Comparison of ENCODE assay signal across 11 cellular contexts in genomic region chr17:67481808-67482207, GRCh38.
DNase-seq lines count a peak whose midpoint lies in the region; ATAC-seq and TF ChIP-seq lines count a peak whose summit lies in the region.
"Had no signal": no experiment of that assay in that cellular context is flagged by ENCODE, and none has a peak within 500 bp of the region (broad histone marks: within the 10 kb centered on the region; RNA-seq: fewer than 3 reads in every experiment).

No MANE protein-coding gene starts in this region.

- no peaks in the 10 kb centered on the region for H3K36me3 Mint-ChIP-seq in dendritic cell treated with granulocyte-macrophage colony-stimulating factor and Interleukin-4, amounts not matched to agents 40 ng/mL and 50 ng/mL, for 4 days (ENCODE audit: low read depth)
- no peaks in the 10 kb centered on the region for H3K36me3 Mint-ChIP-seq in osteocyte (ENCODE audit: unreplicated experiment)

- no peak overlapping the region for H3K4me3 Mint-ChIP-seq in dendritic cell treated with granulocyte-macrophage colony-stimulating factor and Interleukin-4, amounts not matched to agents 40 ng/mL and 50 ng/mL, for 4 days
- peak overlapping the region; percentile 12 for H3K4me3 Mint-ChIP-seq in osteocyte (ENCODE audit: unreplicated experiment)

- intact Hi-C loops in dendritic cell treated with granulocyte-macrophage colony-stimulating factor and Interleukin-4, amounts not matched to agents 40 ng/mL and 50 ng/mL, for 4 days (cut with micrococcal nuclease) = no loop called here
- intact Hi-C loops in Right ventricle myocardium superior (cut with DNase I) = loop anchor here (10.0 kb wide), 1 partner anchor 123 kb away; no protein-coding TSS in a partner anchor

- peaks cover 32% of the 10 kb centered on the region for H3K4me1 Mint-ChIP-seq in dendritic cell treated with granulocyte-macrophage colony-stimulating factor and Interleukin-4, amounts not matched to agents 40 ng/mL and 50 ng/mL, for 4 days (ENCODE audit: low read depth)
- peaks cover 41% of the 10 kb centered on the region for H3K4me1 Mint-ChIP-seq in osteocyte (ENCODE audit: unreplicated experiment)

- no peaks in the 10 kb centered on the region for H3K9me3 Mint-ChIP-seq in dendritic cell treated with granulocyte-macrophage colony-stimulating factor and Interleukin-4, amounts not matched to agents 40 ng/mL and 50 ng/mL, for 4 days
- H3K9me3 Mint-ChIP-seq in osteocyte (ENCODE audit: unreplicated experiment) = no peaks in the 10 kb centered on the region

- no peaks in the 10 kb centered on the region for H3K27me3 Mint-ChIP-seq in dendritic cell treated with granulocyte-macrophage colony-stimulating factor and Interleukin-4, amounts not matched to agents 40 ng/mL and 50 ng/mL, for 4 days
- H3K27me3 Mint-ChIP-seq in osteocyte (ENCODE audit: unreplicated experiment) = no peaks in the 10 kb centered on the region

- H3K4me3 ChIP-seq in NB4 (ENCODE audit: low read depth, low read length) = no peak overlapping the region
- H3K4me3 ChIP-seq: pancreas, tibial nerve had no signal

- no peak for TF ChIP-seq CTCF in NB4 (IDR thresholded peaks at IDR 0.05; ENCODE audit: low read depth, low read length)
- TF ChIP-seq CTCF in osteocyte (IDR thresholded peaks at IDR 0.05) = no peak

- peak overlapping the region; percentile 25 for H3K27ac Mint-ChIP-seq in dendritic cell treated with granulocyte-macrophage colony-stimulating factor and Interleukin-4, amounts not matched to agents 40 ng/mL and 50 ng/mL, for 4 days
- peak overlapping the region; percentile 65 for H3K27ac Mint-ChIP-seq in osteocyte (ENCODE audit: unreplicated experiment)

- ATAC-seq in Right ventricle myocardium superior (ENCODE audit: poor library complexity) (no peak), HG02852 (IDR thresholded peaks at IDR 0.05; ENCODE audit: unreplicated experiment) (no peak)
- ATAC-seq: pancreas, Right ventricle myocardium inferior had no signal

- DNase-seq in EH (ENCODE audit: low read depth) (peak; percentile 72), NB4 (ENCODE audit: low read depth) (peak; percentile 40), osteocyte (ENCODE audit: extremely low spot score, unreplicated experiment) (no peak), Right ventricle myocardium superior (no peak), occipital lobe (lab: John Stamatoyannopoulos, UW) (no peak)
- DNase-seq: NCI-H2171 treated with DMSO at 0.1 percent for 48 hours, pancreas had no signal

- TF ChIP-seq POLR2A in NB4 (IDR thresholded peaks at IDR 0.05; ENCODE audit: extremely low read depth, insufficient read length) = no peak

Comparison
In these comparisons a context has a peak if more than half of its experiments do, and no peak if none do; other contexts are left out.
1. DNase-seq: peak in EH (single experiment) and NB4 (single experiment); none in osteocyte (single experiment), Right ventricle myocardium superior (single experiment) and occipital lobe (single experiment).